In genomic region chr1:60118119-60118518, GRCh38 we compare ENCODE assay signal across 25 cellular contexts. TPM values are rescaled to one million over a fixed set of nuclear protein-coding genes. Genes with fewer than 3 reads are reported as not detected.
DNase-seq lines count a peak whose midpoint lies in the region; TF ChIP-seq lines count a peak whose summit lies in the region.
"Had no signal": no experiment of that assay in that cellular context is flagged by ENCODE, and none has a peak within 500 bp of the region (broad histone marks: within the 10 kb centered on the region; RNA-seq: fewer than 3 reads in every experiment).

No MANE protein-coding gene starts in this region.

- H2AFZ ChIP-seq in mammary epithelial cell (ENCODE audit: low read depth, low read length): no peak overlapping the region

- in situ Hi-C loops in mammary epithelial cell (cut with MboI; ENCODE audit: low sequenced_read_pairs in 2 of 2): no loop called here

- H3K27ac ChIP-seq in adrenal gland (no peak overlapping the region), mammary epithelial cell (ENCODE audit: insufficient read depth, low read depth, low read length) (no peak overlapping the region)
- H3K27ac ChIP-seq: A549, C4-2B had no signal

- H3K4me3 ChIP-seq in AG10803 (ENCODE audit: low read length) (no peak overlapping the region), skeletal muscle cell (ENCODE audit: low read depth, low read length) (no peak overlapping the region), adrenal gland (no peak overlapping the region), mammary epithelial cell (replicated peaks in 1 of 3; ENCODE audit: insufficient read depth in 1 of 3, low read depth in 2 of 3, low read length in 3 of 3) (no peak overlapping the region)
- H3K4me3 ChIP-seq: A549, MG63 had no signal

- BruUV-seq in mammary epithelial cell (replicated peaks; lab: Mats Ljungman, UMichigan): no TSS peak

- 61 to 72% (median 70%) methylated on average over 4 of the region's 4 CpGs for WGBS in adrenal gland, 4 donors
- WGBS in mammary epithelial cell (ENCODE audit: low coverage, missing lambda C conversion rate): 60% methylated on average over 4 of the region's 4 CpGs

- DNase-seq in AG10803 (ENCODE audit: low read depth) (peak; percentile 82), GM04504 (ENCODE audit: low read depth) (peak; percentile 65), epidermal melanocyte (ENCODE audit: insufficient read length, low spot score) (peak; percentile 28), skeletal muscle cell (ENCODE audit: low read depth) (peak; percentile 52), adrenal gland (no peak), nucleus accumbens (lab: John Stamatoyannopoulos, UW) (no peak), mammary epithelial cell (no peak)
- DNase-seq: AML-193; DND-41; GDM1; GOT3; Karpas-422; MG63; NCI-H1048; NCI-H1436 treated with DMSO at 0.1 percent for 48 hours; NCI-H2029; NCI-H2171 treated with DMSO at 0.1 percent for 48 hours; NCI-H526 treated with DMSO at 0.1 percent for 48 hours; NK-92 treated with Interleukin-12 subunit alpha and Interleukin-12 subunit beta, amount 100 ng/mL, for 24 hours; Right ventricle myocardium superior; SK-N-SH had no signal

- TF ChIP-seq CTCF in AG10803 (conservative IDR thresholded peaks at IDR 0.05; ENCODE audit: low read length): no peak
- TF ChIP-seq CTCF in adrenal gland (IDR thresholded peaks at IDR 0.05): no peak
- no peak for TF ChIP-seq CTCF in mammary epithelial cell (conservative IDR thresholded peaks at IDR 0.05 in 1 of 2, IDR thresholded peaks at IDR 0.05 in 1 of 2; ENCODE audit: extremely low read depth in 1 of 2, insufficient read depth in 1 of 2, low read depth in 1 of 2, low read length in 2 of 2)

- TF ChIP-seq POLR2A in adrenal gland (IDR thresholded peaks at IDR 0.05): no peak

- H3K9me3 ChIP-seq in adrenal gland (replicated peaks in 1 of 3) (no peaks in the 10 kb centered on the region), mammary epithelial cell (replicated peaks; ENCODE audit: insufficient read depth, low read length) (no peaks in the 10 kb centered on the region)
- H3K9me3 ChIP-seq: A549, MG63, SK-N-SH had no signal

- no peaks in the 10 kb centered on the region for H4K20me1 ChIP-seq in mammary epithelial cell (ENCODE audit: insufficient read depth, low read length)

- H3K27me3 ChIP-seq in adrenal gland: no peaks in the 10 kb centered on the region
- no peaks in the 10 kb centered on the region for H3K27me3 ChIP-seq in mammary epithelial cell (ENCODE audit: insufficient read depth, low read length)
- H3K27me3 ChIP-seq: MG63 had no signal

- H3K36me3 ChIP-seq in adrenal gland (replicated peaks in 1 of 2): no peaks in the 10 kb centered on the region
- no peaks in the 10 kb centered on the region for H3K36me3 ChIP-seq in mammary epithelial cell (ENCODE audit: insufficient read depth, low read length)
- H3K36me3 ChIP-seq: MG63 had no signal

- no peak overlapping the region for H3K4me2 ChIP-seq in mammary epithelial cell (ENCODE audit: insufficient read depth, low read depth, low read length)
- H3K4me2 ChIP-seq: A549, SK-N-SH had no signal

- no peaks in the 10 kb centered on the region for H3K79me2 ChIP-seq in mammary epithelial cell (ENCODE audit: insufficient read depth, low read length)

- intact Hi-C loops in adrenal gland (cut with DNase I) (no loop called here), mammary epithelial cell (cut with micrococcal nuclease) (no loop called here)

- no peaks in the 10 kb centered on the region for H3K4me1 ChIP-seq in adrenal gland (replicated peaks in 1 of 2)
- no peaks in the 10 kb centered on the region for H3K4me1 ChIP-seq in mammary epithelial cell (ENCODE audit: insufficient read depth, low read length)
- H3K4me1 ChIP-seq: A549 had no signal

- dilution Hi-C loops in mammary epithelial cell (cut with HindIII; ENCODE audit: low sequenced_read_pairs): no loop called here

- no peak overlapping the region for H3K9ac ChIP-seq in mammary epithelial cell (ENCODE audit: insufficient read depth, low read length)
- H3K9ac ChIP-seq: SK-N-SH had no signal

- CTCF ChIA-PET in mammary epithelial cell (lab: Charles Lee; ENCODE audit: low non-redundant PET): no interaction called here

RNA-seq across cellular contexts. Expression of gene C1orf87, which starts 44.5 kb away (rescaled TPM):
- total RNA-seq in adrenal gland (under 1 TPM in 1 of 8 donors, not detected in 7; 0.14 TPM), mammary epithelial cell (not detected)
- polyA plus RNA-seq in adrenal gland (not detected), mammary epithelial cell (not detected)
- not detected for polyA minus RNA-seq in mammary epithelial cell
- total RNA-seq: OCI-LY7, Right ventricle myocardium superior had no signal
- polyA plus RNA-seq: A549, IgD-negative memory B cell, SK-N-SH had no signal

Comparison
In these comparisons a context has a peak if more than half of its experiments do, and no peak if none do; other contexts are left out.
1. DNase-seq: peak in AG10803 (single experiment), GM04504 (single experiment), epidermal melanocyte (single experiment) and skeletal muscle cell (single experiment); none in adrenal gland (0 of 7), nucleus accumbens (0 of 56) and mammary epithelial cell (single experiment).